Comparison of ENCODE assay signal across 8 cellular contexts in the genomic region with DNA sequence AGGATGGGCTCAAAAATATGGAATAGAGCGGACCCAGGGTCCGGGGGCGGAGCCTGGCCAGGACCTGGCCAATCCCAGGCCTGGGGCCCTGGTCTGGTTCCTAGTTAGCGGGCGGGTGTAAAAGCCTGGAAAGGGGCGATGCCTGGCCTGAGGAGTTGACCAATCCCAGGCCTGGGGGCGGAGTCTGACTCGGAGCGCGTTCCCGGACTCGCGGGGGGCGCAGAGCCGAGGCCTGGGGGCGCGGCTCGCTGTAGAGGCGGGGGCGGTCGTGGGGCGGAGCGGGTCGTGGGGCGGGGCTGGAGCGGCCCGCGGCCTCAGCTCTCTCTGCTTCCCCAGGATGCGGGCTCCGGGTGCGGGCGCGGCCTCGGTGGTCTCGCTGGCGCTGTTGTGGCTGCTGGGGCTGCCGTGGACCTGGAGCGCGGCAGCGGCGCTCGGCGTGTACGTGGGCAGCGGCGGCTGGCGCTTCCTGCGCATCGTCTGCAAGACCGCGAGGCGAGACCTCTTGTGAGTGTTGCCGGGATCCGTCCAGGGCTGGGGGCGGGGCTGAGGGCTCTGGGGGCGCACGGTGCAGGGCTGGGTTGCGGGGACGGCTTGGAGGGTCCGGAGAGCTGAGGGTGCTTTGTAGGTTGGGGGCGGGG. TPM values are rescaled to one million over a fixed set of nuclear protein-coding genes. Genes with fewer than 3 reads are reported as not detected.
DNase-seq lines count a peak whose midpoint lies in the region; TF ChIP-seq lines count a peak whose summit lies in the region.

A gene (plus strand): TSS at position 321 of the 638 bp plus-strand sequence. CDS start 17 bp downstream, at position 338.

- peak within 1 kb of the TSS; percentile 86 for H3K4me3 ChIP-seq in neural progenitor cell
- peak within 1 kb of the TSS; percentile 70 to 93 (median 82) for H3K4me3 ChIP-seq in stomach

- peak within 1 kb of the TSS; percentile 32 for H3K9ac ChIP-seq in neural progenitor cell

- H3K27me3 Mint-ChIP-seq in activated naive CD4-positive, alpha-beta T cell treated with anti-CD3 and anti-CD28 coated beads for 36 hours (ENCODE audit: low read depth) = no peaks in the 10 kb centered on the region
- H3K27me3 Mint-ChIP-seq in neural progenitor cell (ENCODE audit: insufficient read depth, low read depth) = peaks cover 11% of the 10 kb centered on the region

- intact Hi-C loops in activated naive CD4-positive, alpha-beta T cell treated with anti-CD3 and anti-CD28 coated beads for 36 hours (cut with micrococcal nuclease) = loop anchor here (1.0 to 5.0 kb wide), 4 partner anchors 85 to 462 kb away; a partner anchor contains a TSS
- intact Hi-C loops in stomach (cut with DNase I; ENCODE audit: low total_unique reads) = no loop called here

- H3F3A ChIP-seq in neural progenitor cell (ENCODE audit: low read depth) = peaks cover 18% of the 10 kb centered on the region

- H3K27me3 ChIP-seq in neural progenitor cell (peaks cover 26% of the 10 kb centered on the region), stomach (no peaks in the 10 kb centered on the region)

- H3K36me3 ChIP-seq in neural progenitor cell (no peaks in the 10 kb centered on the region), stomach (no peaks in the 10 kb centered on the region)

- peak within 1 kb of the TSS; percentile 96 for H3K4me2 ChIP-seq in neural progenitor cell

- CTCF ChIA-PET in activated naive CD4-positive, alpha-beta T cell treated with anti-CD3 and anti-CD28 coated beads for 36 hours (lab: Charles Lee) = interaction anchor here (0.5 to 2.1 kb wide), 3 partner anchors 23 to 210 kb away, joined by 4 to 14 read pairs (median 4); no protein-coding TSS in a partner anchor

- peaks cover 26% of the 10 kb centered on the region for H3K4me1 Mint-ChIP-seq in activated naive CD4-positive, alpha-beta T cell treated with anti-CD3 and anti-CD28 coated beads for 36 hours (ENCODE audit: low read depth)
- H3K4me1 Mint-ChIP-seq in neural progenitor cell = peaks cover 35% of the 10 kb centered on the region

- 0 to 1% (median 0%) methylated on average over 17 to 61 of the region's 61 CpGs for WGBS in stomach, 5 donors

- H3K79me2 ChIP-seq in neural progenitor cell (ENCODE audit: low read depth) = no peaks in the 10 kb centered on the region

- peak within 1 kb of the TSS; percentile 84 for H3K4me3 Mint-ChIP-seq in activated naive CD4-positive, alpha-beta T cell treated with anti-CD3 and anti-CD28 coated beads for 36 hours
- H3K4me3 Mint-ChIP-seq in neural progenitor cell = peak within 1 kb of the TSS; percentile 92

- H4K20me1 ChIP-seq in neural progenitor cell (ENCODE audit: low read depth) = peaks cover 3% of the 10 kb centered on the region

- TF ChIP-seq EP300 in stomach (IDR thresholded peaks at IDR 0.05) = no peak

- H3K27ac Mint-ChIP-seq in activated naive CD4-positive, alpha-beta T cell treated with anti-CD3 and anti-CD28 coated beads for 36 hours = peak within 1 kb of the TSS; percentile 10
- peak within 1 kb of the TSS; percentile 86 for H3K27ac Mint-ChIP-seq in neural progenitor cell

- H3K9me3 ChIP-seq in neural progenitor cell (ENCODE audit: low read depth) = no peaks in the 10 kb centered on the region
- H3K9me3 ChIP-seq in stomach = no peaks in the 10 kb centered on the region

- no peak within 1 kb of the TSS for H3K27ac ChIP-seq in neural progenitor cell
- peak within 1 kb of the TSS; percentile 88 to 92 (median 89) for H3K27ac ChIP-seq in stomach

- TF ChIP-seq POLR2A in stomach (IDR thresholded peaks at IDR 0.05) = no peak

- H3K4me1 ChIP-seq in neural progenitor cell (peaks cover 12% of the 10 kb centered on the region), stomach (peaks cover 34 to 73% (median 47%) of the 10 kb centered on the region in 4 donors)

- peak within 1 kb of the TSS; percentile 98 for H2AFZ ChIP-seq in neural progenitor cell (replicated peaks)

- TF ChIP-seq CTCF in neural progenitor cell (IDR thresholded peaks at IDR 0.05) (no peak), stomach (IDR thresholded peaks at IDR 0.05) (no peak)

- DNase-seq in EL = peak; percentile 100
- peak; percentile 98 for DNase-seq in H4 (ENCODE audit: low spot score)
- peak; percentile 99 for DNase-seq in M059J (ENCODE audit: low read depth)
- peak; percentile 93 for DNase-seq in SHP77 treated with DMSO at 0.1 percent for 48 hours (lab: John Stamatoyannopoulos, UW)
- DNase-seq in activated naive CD4-positive, alpha-beta T cell treated with anti-CD3 and anti-CD28 coated beads for 36 hours = peak; percentile 90
- peak; percentile 99 for DNase-seq in foreskin melanocyte
- DNase-seq in neural progenitor cell (ENCODE audit: low spot score) = peak; percentile 100
- peak; percentile 98 for DNase-seq in stomach

- H3K36me3 Mint-ChIP-seq in activated naive CD4-positive, alpha-beta T cell treated with anti-CD3 and anti-CD28 coated beads for 36 hours (ENCODE audit: low read depth) = no peaks in the 10 kb centered on the region
- peaks cover 3% of the 10 kb centered on the region for H3K36me3 Mint-ChIP-seq in neural progenitor cell

- no peaks in the 10 kb centered on the region for H3K9me3 Mint-ChIP-seq in activated naive CD4-positive, alpha-beta T cell treated with anti-CD3 and anti-CD28 coated beads for 36 hours
- no peaks in the 10 kb centered on the region for H3K9me3 Mint-ChIP-seq in neural progenitor cell

RNA-seq across cellular contexts. Expression of the gene that starts here (rescaled TPM):
- 3.6 and 4.8 TPM in 2 replicates for total RNA-seq in H4 (2014; rRNA removed; shearing (Covaris generic))
- 4.8 and 12.2 TPM in 2 replicates for total RNA-seq in M059J (2014; rRNA removed; shearing (Covaris generic))
- total RNA-seq in activated naive CD4-positive, alpha-beta T cell treated with anti-CD3 and anti-CD28 coated beads for 36 hours = 1 to 10 TPM; 1.2 to 1.7 TPM
- 13.9 and 22.4 TPM in 2 replicates for total RNA-seq in neural progenitor cell (ENCODE audit: low replicate concordance)
- 100 to 1,000 TPM in 1 of 5 donors, 10 to 100 TPM in 3, 1 to 10 TPM in 1; 5.5 to 116 (median 43.8) TPM for total RNA-seq in stomach
- polyA plus RNA-seq in stomach = 10 to 100 TPM in 1 of 3 donors, 1 to 10 TPM in 2; 4.0 to 12.7 (median 9.0) TPM
